In the genomic region with DNA sequence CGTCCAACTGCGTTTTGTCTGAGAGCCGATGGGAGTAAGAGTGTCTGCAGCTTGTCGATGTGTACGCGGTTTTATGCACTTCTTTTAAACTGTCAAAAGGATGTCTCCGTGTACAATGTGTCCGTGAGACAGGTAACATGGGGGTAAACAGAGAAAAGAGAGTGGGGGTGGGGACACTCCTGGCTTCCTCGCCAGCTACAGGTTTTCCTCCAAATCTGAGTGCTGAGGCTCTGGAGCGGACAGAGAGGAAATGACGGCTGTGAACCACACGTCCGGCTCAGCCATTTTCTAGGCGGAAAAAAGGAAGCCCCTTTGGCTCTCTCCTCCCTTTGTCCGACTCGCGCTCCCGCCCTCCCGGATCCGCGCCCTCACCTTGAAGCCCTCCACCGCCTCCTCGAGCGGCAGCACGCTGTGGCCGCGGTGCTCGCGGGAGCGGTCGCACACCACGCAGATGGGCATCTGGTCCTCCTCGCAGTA, we compare ENCODE assay signal across 1 cellular context.
TF ChIP-seq lines count a peak whose summit lies in the region.

No MANE protein-coding gene starts in this region.

TF ChIP-seq in IMR-90, 13 proteins besides CTCF, POLR2A, EP300 and RAD21 (continued from another document):
- TF ChIP-seq MAZ (IDR thresholded peaks at IDR 0.05; ENCODE audit: borderline replicate concordance, low read depth, low read length) (no peak), RFX5 (IDR thresholded peaks at IDR 0.05; ENCODE audit: low read depth, low read length) (no peak), CEBPB (IDR thresholded peaks at IDR 0.05; ENCODE audit: low read depth, low read length) (no peak), RCOR1 (IDR thresholded peaks at IDR 0.05; ENCODE audit: insufficient replicate concordance, low read length) (no peak), BHLHE40 (IDR thresholded peaks at IDR 0.05; ENCODE audit: low read depth, low read length) (no peak)
